Comparison of ENCODE assay signal across 8 cellular contexts in the genomic region with DNA sequence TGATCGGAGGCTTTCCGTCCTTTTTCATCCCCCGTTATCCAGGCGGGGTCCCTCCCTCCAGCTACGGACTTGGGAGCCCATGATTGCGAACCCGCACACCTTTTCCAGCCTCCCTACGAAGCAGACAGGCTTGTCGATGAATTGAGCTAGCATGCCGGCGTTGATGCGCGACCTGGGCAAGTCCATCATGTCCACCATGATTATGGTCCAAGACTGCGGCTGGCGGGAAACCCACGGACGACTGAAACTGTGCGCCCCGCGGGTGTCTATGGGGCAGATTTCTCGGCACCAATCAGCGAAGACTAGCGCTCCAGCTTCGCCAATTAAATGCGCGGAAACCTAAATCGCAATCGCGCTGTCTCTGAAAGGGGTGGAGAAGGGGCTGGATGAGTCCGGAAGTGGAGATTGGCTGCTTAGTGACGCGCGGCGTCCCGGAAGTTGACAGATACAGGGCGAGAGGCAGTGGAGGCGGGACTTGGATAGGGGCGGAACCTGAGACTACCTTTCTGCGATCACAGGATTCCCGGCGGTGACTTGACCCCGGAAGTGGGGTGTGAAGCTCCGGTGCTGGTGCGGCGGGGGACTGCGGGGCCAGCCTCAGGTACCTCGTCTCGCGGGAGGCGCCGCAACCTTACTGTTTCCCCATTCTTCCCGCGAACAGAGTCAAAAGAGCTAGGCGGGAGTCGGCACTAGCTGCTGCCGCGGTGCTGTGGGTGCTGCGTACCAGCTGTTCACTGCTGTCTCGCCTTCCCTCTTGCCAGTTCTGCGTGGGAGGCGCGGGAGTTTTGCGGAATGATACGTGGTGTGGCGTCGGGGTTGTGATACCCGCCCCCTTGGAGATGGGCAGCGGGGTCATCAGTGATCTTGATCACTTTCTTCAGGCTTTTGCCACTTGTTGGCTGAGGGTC. TPM values are rescaled to one million over a fixed set of nuclear protein-coding genes. Genes with fewer than 3 reads are reported as not detected.
DNase-seq lines count a peak whose midpoint lies in the region; ATAC-seq and TF ChIP-seq lines count a peak whose summit lies in the region.

Gene UMAD1, plus strand, starts transcription at position 532 of the 908 bp plus-strand sequence. CDS start 32,620 bp downstream, outside the sequence.

- peaks cover 1% of the 10 kb centered on the region for H3K27me3 Mint-ChIP-seq in activated CD4-positive, alpha-beta memory T cell treated with anti-CD3 and anti-CD28 coated beads for 36 hours

- H3K27ac Mint-ChIP-seq in activated CD4-positive, alpha-beta memory T cell treated with anti-CD3 and anti-CD28 coated beads for 36 hours: peak within 1 kb of the TSS; percentile 100

- no peaks in the 10 kb centered on the region for H3K9me3 Mint-ChIP-seq in activated CD4-positive, alpha-beta memory T cell treated with anti-CD3 and anti-CD28 coated beads for 36 hours

- intact Hi-C loops in activated CD4-positive, alpha-beta memory T cell treated with anti-CD3 and anti-CD28 coated beads for 36 hours (cut with micrococcal nuclease): loop anchor here (1.0 to 5.0 kb wide), 8 partner anchors 31 to 536 kb away; partner anchors contain the start of genes C1GALT1, GLCCI1 and RPA3

- peak within 1 kb of the TSS; percentile 44 to 89 for H3K9ac ChIP-seq in liver (ENCODE audit: low read depth in 1 of 2, low read length in 2 of 2)

- H3K27ac ChIP-seq in liver (ENCODE audit: low read depth in 1 of 2, low read length in 2 of 2): peak within 1 kb of the TSS; percentile 89

- no peak for TF ChIP-seq CTCF in liver (IDR thresholded peaks at IDR 0.05; ENCODE audit: low read depth, low read length, missing input control)

- ATAC-seq in GM19438 (IDR thresholded peaks at IDR 0.05; ENCODE audit: low read depth, unreplicated experiment) (peak; percentile 97), HG03575 (IDR thresholded peaks at IDR 0.05; ENCODE audit: extremely low read depth, insufficient number of reproducible peaks, low FRiP score, unreplicated experiment) (peak; percentile 97)

- CTCF ChIA-PET in activated CD4-positive, alpha-beta memory T cell treated with anti-CD3 and anti-CD28 coated beads for 36 hours (lab: Charles Lee): interaction anchor here (0.5 to 2.1 kb wide), 9 partner anchors 41 to 656 kb away, joined by 3 to 6 read pairs (median 3); no protein-coding TSS in a partner anchor

- H3K36me3 ChIP-seq in liver (ENCODE audit: control insufficient read depth in 4 of 4, insufficient read depth in 3 of 4, low read depth in 1 of 4, low read length in 3 of 4): peaks cover 0 to 3% (median 1%) of the 10 kb centered on the region in 4 donors

- peak within 1 kb of the TSS; percentile 97 for H3K4me3 Mint-ChIP-seq in activated CD4-positive, alpha-beta memory T cell treated with anti-CD3 and anti-CD28 coated beads for 36 hours

- H3K4me1 Mint-ChIP-seq in activated CD4-positive, alpha-beta memory T cell treated with anti-CD3 and anti-CD28 coated beads for 36 hours (ENCODE audit: low read depth): peaks cover 45% of the 10 kb centered on the region

- POLR2A ChIA-PET in activated CD4-positive, alpha-beta memory T cell treated with anti-CD3 and anti-CD28 coated beads for 36 hours (lab: Charles Lee): interaction anchor here (0.6 to 2.8 kb wide), 18 partner anchors 13 to 537 kb away, joined by 3 to 25 read pairs (median 4); partner anchors contain the start of genes C1GALT1, GLCCI1 and RPA3

- peaks cover 27% of the 10 kb centered on the region for H3K36me3 Mint-ChIP-seq in activated CD4-positive, alpha-beta memory T cell treated with anti-CD3 and anti-CD28 coated beads for 36 hours

- WGBS in liver: under 1% methylated on average over 68 of the region's 68 CpGs

- DNase-seq in CD1c-positive myeloid dendritic cell (ENCODE audit: extremely low spot score): peak; percentile 99
- peak; percentile 99 for DNase-seq in NCI-H82 treated with DMSO at 0.1 percent for 48 hours (lab: John Stamatoyannopoulos, UW; ENCODE audit: unreplicated experiment)
- DNase-seq in activated CD4-positive, alpha-beta memory T cell treated with anti-CD3 and anti-CD28 coated beads for 36 hours: peak; percentile 99
- DNase-seq in dermis microvascular lymphatic vessel endothelial cell (ENCODE audit: low read depth in 2 of 2): peak; percentile 97 to 99
- peak; percentile 99 for DNase-seq in stimulated activated CD4-positive, alpha-beta T cell treated with anti-CD3 and anti-CD28 coated beads, Interleukin-4, amount 100 ng/mL, for 24 hours

- H3K9me3 ChIP-seq in liver (ENCODE audit: control insufficient read depth in 4 of 4, low read length in 3 of 4): no peaks in the 10 kb centered on the region

- peak; percentile 25 to 36 for TF ChIP-seq RAD21 in liver (IDR thresholded peaks at IDR 0.05)

- H3K4me3 ChIP-seq in liver (ENCODE audit: low read depth in 1 of 3, low read length in 3 of 3): peak within 1 kb of the TSS; percentile 71 to 98 (median 94)

- H3K4me1 ChIP-seq in liver (ENCODE audit: control insufficient read depth in 4 of 4, insufficient read depth in 4 of 4, low read length in 3 of 4): peaks cover 3 to 18% (median 14%) of the 10 kb centered on the region in 4 donors

- H3K27me3 ChIP-seq in liver (ENCODE audit: control insufficient read depth in 4 of 4, insufficient read depth in 4 of 4, low read length in 3 of 4): no peaks in the 10 kb centered on the region

TF ChIP-seq in liver, 16 proteins besides CTCF, POLR2A, EP300 and RAD21:
- TF ChIP-seq HNF4G (IDR thresholded peaks at IDR 0.05) (no peak), JUND (IDR thresholded peaks at IDR 0.05) (peak in 1 of 2 donors; percentile 71), FOXA2 (IDR thresholded peaks at IDR 0.05) (peak; percentile 85), FOXA1 (IDR thresholded peaks at IDR 0.05) (peak; percentile 87), GABPA (IDR thresholded peaks at IDR 0.05 in 1 of 2, conservative IDR thresholded peaks at IDR 0.05 in 1 of 2) (peak; percentile 92 to 98), TAF1 (conservative IDR thresholded peaks at IDR 0.05) (peak; percentile 56), YY1 (IDR thresholded peaks at IDR 0.05) (peak; percentile 94), ZBTB33 (IDR thresholded peaks at IDR 0.05) (peak; percentile 95), HNF4A (conservative IDR thresholded peaks at IDR 0.05) (peak; percentile 36 to 43), SP1 (IDR thresholded peaks at IDR 0.05) (peak; percentile 86), MAX (IDR thresholded peaks at IDR 0.05) (peak; percentile 86), NR2F2 (IDR thresholded peaks at IDR 0.05) (peak; percentile 85), EGR1 (IDR thresholded peaks at IDR 0.05; ENCODE audit: low read depth in 2 of 2) (peak; percentile 75 to 89), ATF3 (IDR thresholded peaks at IDR 0.05) (peak; percentile 9), RXRA (IDR thresholded peaks at IDR 0.05) (peak; percentile 75 to 80)
- TF ChIP-seq, protein P1, sequence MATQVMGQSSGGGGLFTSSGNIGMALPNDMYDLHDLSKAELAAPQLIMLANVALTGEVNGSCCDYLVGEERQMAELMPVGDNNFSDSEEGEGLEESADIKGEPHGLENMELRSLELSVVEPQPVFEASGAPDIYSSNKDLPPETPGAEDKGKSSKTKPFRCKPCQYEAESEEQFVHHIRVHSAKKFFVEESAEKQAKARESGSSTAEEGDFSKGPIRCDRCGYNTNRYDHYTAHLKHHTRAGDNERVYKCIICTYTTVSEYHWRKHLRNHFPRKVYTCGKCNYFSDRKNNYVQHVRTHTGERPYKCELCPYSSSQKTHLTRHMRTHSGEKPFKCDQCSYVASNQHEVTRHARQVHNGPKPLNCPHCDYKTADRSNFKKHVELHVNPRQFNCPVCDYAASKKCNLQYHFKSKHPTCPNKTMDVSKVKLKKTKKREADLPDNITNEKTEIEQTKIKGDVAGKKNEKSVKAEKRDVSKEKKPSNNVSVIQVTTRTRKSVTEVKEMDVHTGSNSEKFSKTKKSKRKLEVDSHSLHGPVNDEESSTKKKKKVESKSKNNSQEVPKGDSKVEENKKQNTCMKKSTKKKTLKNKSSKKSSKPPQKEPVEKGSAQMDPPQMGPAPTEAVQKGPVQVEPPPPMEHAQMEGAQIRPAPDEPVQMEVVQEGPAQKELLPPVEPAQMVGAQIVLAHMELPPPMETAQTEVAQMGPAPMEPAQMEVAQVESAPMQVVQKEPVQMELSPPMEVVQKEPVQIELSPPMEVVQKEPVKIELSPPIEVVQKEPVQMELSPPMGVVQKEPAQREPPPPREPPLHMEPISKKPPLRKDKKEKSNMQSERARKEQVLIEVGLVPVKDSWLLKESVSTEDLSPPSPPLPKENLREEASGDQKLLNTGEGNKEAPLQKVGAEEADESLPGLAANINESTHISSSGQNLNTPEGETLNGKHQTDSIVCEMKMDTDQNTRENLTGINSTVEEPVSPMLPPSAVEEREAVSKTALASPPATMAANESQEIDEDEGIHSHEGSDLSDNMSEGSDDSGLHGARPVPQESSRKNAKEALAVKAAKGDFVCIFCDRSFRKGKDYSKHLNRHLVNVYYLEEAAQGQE (IDR thresholded peaks at IDR 0.05): peak; percentile 80

RNA-seq across cellular contexts. Expression of gene UMAD1, which starts in this region (rescaled TPM):
- 10 to 100 TPM; 15.0 to 17.6 TPM for total RNA-seq in activated CD4-positive, alpha-beta memory T cell treated with anti-CD3 and anti-CD28 coated beads for 36 hours
- total RNA-seq in dermis microvascular lymphatic vessel endothelial cell (3.7 and 3.9 TPM in 2 replicates), liver (10 to 100 TPM in 1 of 2 donors, 1 to 10 TPM in 1; 7.9 to 12.2 TPM)
- 1 to 10 TPM; 5.9 to 7.9 TPM for polyA plus RNA-seq in liver

Comparison
In these comparisons a context has a peak if more than half of its experiments do, and no peak if none do; other contexts are left out.
1. Peak in every context shown above with its lines: DNase-seq, ATAC-seq, H3K4me3 ChIP-seq and H3K27ac ChIP-seq.